ENCODE assay signal across 22 cellular contexts in the genomic region with DNA sequence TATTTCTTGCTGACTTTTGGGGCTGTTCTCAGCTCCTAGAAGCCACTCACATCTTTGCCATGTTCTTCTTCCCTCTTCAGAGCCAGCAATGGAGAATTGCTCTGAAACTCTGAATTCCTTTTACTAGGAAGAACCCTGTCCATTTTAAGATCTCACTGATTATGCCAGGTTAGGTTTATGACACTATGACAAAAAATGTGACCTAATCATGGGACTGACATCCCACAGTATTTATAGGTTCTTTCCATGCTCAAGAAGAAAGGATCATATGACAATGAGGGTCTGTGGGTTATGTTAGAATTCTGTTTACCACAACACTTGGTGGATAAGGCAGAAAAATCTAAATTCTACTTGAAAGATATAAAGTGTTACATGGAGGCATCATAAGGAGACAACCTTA.
A peak's percentile ranks its signal among the peaks of the same experiment; 100 is the strongest.
DNase-seq lines count a peak whose midpoint lies in the region; ATAC-seq, FAIRE-seq and TF ChIP-seq lines count a peak whose summit lies in the region.
"Had no signal": no experiment of that assay in that cellular context is flagged by ENCODE, and none has a peak within 500 bp of the region (broad histone marks: within the 10 kb centered on the region; RNA-seq: fewer than 3 reads in every experiment).

No MANE protein-coding gene starts in this region.

- ATAC-seq in GM21515 (IDR thresholded peaks at IDR 0.05; ENCODE audit: unreplicated experiment) (no peak), sciatic nerve (no peak)
- ATAC-seq: A549; CD8-positive, alpha-beta T cell; GM12878 had no signal

- no peak overlapping the region for H3K4me3 ChIP-seq in parathyroid adenoma (ENCODE audit: low read depth, low read length)
- H3K4me3 ChIP-seq: A549; BLaER1 treated with 17β-estradiol and CSF1 and Interleukin-3, amounts not matched to agents 10 nM and 100 nM; GM12878 had no signal

- intact Hi-C loops in sciatic nerve (cut with DNase I) = no loop called here

- H3K79me2 ChIP-seq in parathyroid adenoma = no peaks in the 10 kb centered on the region

- no peak overlapping the region for H3K9ac ChIP-seq in parathyroid adenoma
- H3K9ac ChIP-seq: BLaER1 treated with 17β-estradiol and CSF1 and Interleukin-3, amounts not matched to agents 10 nM and 100 nM had no signal

- H3K4me2 ChIP-seq in parathyroid adenoma (ENCODE audit: low read length) = no peak overlapping the region
- H3K4me2 ChIP-seq: A549; BLaER1 treated with 17β-estradiol and CSF1 and Interleukin-3, amounts not matched to agents 10 nM and 100 nM had no signal

- peaks cover 23% of the 10 kb centered on the region for H3K4me1 ChIP-seq in parathyroid adenoma
- H3K4me1 ChIP-seq: A549, Caco-2 had no signal

- H3K9me3 ChIP-seq in parathyroid adenoma (ENCODE audit: control insufficient read depth, low read length) = no peaks in the 10 kb centered on the region
- H3K9me3 ChIP-seq: A549, Caco-2 had no signal

- TF ChIP-seq CTCF in parathyroid adenoma (IDR thresholded peaks at IDR 0.05) = no peak

- H3K36me3 ChIP-seq in parathyroid adenoma (ENCODE audit: control insufficient read depth, insufficient read depth, low read length) = no peaks in the 10 kb centered on the region
- H3K36me3 ChIP-seq: BLaER1 treated with 17β-estradiol and CSF1 and Interleukin-3, amounts not matched to agents 10 nM and 100 nM had no signal

- peak overlapping the region; percentile 17 for H2AFZ ChIP-seq in parathyroid adenoma

- H3K27ac ChIP-seq in parathyroid adenoma = no peak overlapping the region
- H3K27ac ChIP-seq: 22Rv1; A549; BLaER1 treated with 17β-estradiol and CSF1 and Interleukin-3, amounts not matched to agents 10 nM and 100 nM; C4-2B had no signal

- H3K27me3 ChIP-seq in parathyroid adenoma (ENCODE audit: control insufficient read depth, insufficient read depth, low read length) = no peaks in the 10 kb centered on the region
- H3K27me3 ChIP-seq: BLaER1 treated with 17β-estradiol and CSF1 and Interleukin-3, amounts not matched to agents 10 nM and 100 nM had no signal

- peak; percentile 20 for DNase-seq in EH (ENCODE audit: low read depth)
- peak; percentile 14 for DNase-seq in M059J (ENCODE audit: low read depth)
- peak; percentile 29 for DNase-seq in myocyte (ENCODE audit: low read depth)
- no peak for DNase-seq in NCI-H2107 (lab: John Stamatoyannopoulos, UW)
- no peak for DNase-seq in frontal cortex (ENCODE audit: low spot score in 2 of 2)
- DNase-seq in sciatic nerve (ENCODE audit: low spot score) = no peak
- DNase-seq: AML-193; Caco-2; Calu3; CD4-positive, alpha-beta T cell; CD8-positive, alpha-beta T cell; DMS79 treated with DMSO at 0.1 percent for 48 hours; EL; GDM1 had no signal

- no peak for FAIRE-seq in frontal cortex (lab: Jason Lieb, UNC)
- FAIRE-seq: A549, D721Med, GM12878 had no signal

Comparison
In these comparisons a context has a peak if more than half of its experiments do, and no peak if none do; other contexts are left out.
1. DNase-seq: peak in EH (single experiment), M059J (single experiment) and myocyte (single experiment); none in NCI-H2107 (single experiment), frontal cortex (0 of 2) and sciatic nerve (single experiment).